1 cellular context compared by ENCODE assay signal in the genomic region with DNA sequence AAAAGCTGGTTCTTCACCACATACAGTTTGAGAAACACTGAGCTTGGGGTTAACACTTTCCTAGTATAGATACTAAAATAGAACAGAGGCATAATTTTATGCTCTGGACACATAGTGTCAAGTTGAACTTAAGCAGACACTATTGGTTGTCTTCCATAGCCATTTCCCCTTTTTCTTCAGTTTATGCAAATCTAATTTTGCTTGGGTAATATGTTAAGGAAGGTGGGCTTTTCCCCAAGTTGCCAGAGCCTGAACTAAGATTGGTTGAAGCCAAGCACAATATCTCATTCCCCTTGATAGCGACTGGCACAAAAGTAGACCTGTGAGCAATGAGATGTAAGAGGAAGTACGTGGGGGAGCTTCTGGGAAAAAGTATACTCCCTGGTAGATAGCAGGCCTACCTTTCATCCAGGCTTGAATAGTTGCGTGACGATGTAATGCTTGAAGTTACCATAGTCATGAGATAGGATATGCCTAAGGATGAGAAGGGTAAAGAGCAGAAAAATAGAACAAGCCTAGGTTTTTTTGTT.
TF ChIP-seq lines count a peak whose summit lies in the region.

No MANE protein-coding gene starts in this region.

TF ChIP-seq in GM12878, 131 proteins besides CTCF, POLR2A, EP300 and RAD21 (continues in another document):
- TF ChIP-seq, protein P1, sequence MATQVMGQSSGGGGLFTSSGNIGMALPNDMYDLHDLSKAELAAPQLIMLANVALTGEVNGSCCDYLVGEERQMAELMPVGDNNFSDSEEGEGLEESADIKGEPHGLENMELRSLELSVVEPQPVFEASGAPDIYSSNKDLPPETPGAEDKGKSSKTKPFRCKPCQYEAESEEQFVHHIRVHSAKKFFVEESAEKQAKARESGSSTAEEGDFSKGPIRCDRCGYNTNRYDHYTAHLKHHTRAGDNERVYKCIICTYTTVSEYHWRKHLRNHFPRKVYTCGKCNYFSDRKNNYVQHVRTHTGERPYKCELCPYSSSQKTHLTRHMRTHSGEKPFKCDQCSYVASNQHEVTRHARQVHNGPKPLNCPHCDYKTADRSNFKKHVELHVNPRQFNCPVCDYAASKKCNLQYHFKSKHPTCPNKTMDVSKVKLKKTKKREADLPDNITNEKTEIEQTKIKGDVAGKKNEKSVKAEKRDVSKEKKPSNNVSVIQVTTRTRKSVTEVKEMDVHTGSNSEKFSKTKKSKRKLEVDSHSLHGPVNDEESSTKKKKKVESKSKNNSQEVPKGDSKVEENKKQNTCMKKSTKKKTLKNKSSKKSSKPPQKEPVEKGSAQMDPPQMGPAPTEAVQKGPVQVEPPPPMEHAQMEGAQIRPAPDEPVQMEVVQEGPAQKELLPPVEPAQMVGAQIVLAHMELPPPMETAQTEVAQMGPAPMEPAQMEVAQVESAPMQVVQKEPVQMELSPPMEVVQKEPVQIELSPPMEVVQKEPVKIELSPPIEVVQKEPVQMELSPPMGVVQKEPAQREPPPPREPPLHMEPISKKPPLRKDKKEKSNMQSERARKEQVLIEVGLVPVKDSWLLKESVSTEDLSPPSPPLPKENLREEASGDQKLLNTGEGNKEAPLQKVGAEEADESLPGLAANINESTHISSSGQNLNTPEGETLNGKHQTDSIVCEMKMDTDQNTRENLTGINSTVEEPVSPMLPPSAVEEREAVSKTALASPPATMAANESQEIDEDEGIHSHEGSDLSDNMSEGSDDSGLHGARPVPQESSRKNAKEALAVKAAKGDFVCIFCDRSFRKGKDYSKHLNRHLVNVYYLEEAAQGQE (IDR thresholded peaks at IDR 0.05; ENCODE audit: low read depth, low read length) = no peak
- no peak for TF ChIP-seq NFXL1 (IDR thresholded peaks at IDR 0.05; ENCODE audit: borderline replicate concordance)
- no peak for TF ChIP-seq RBBP5 (conservative IDR thresholded peaks at IDR 0.05)
- TF ChIP-seq SRF (IDR thresholded peaks at IDR 0.05; ENCODE audit: low read depth in 2 of 2, low read length in 2 of 2) = no peak
- no peak for TF ChIP-seq STAT1 (conservative IDR thresholded peaks at IDR 0.05)
- TF ChIP-seq MYC (IDR thresholded peaks at IDR 0.05; ENCODE audit: insufficient read depth, insufficient read length, insufficient replicate concordance, low read length, severe bottlenecking) = no peak
- TF ChIP-seq BACH1 (IDR thresholded peaks at IDR 0.05; ENCODE audit: borderline replicate concordance) = no peak
- TF ChIP-seq HDAC2 (IDR thresholded peaks at IDR 0.05) = no peak
- no peak for TF ChIP-seq DPF2 (IDR thresholded peaks at IDR 0.05)
- no peak for TF ChIP-seq TCF3 (IDR thresholded peaks at IDR 0.05; ENCODE audit: borderline replicate concordance, insufficient read depth, low read depth, low read length)
- TF ChIP-seq STAT3 (IDR thresholded peaks at IDR 0.05; ENCODE audit: low read depth, low read length) = no peak
- TF ChIP-seq MEF2B (IDR thresholded peaks at IDR 0.05; ENCODE audit: partially characterized antibody, poor library complexity, severe bottlenecking) = peak; percentile 74
- TF ChIP-seq SPI1 (IDR thresholded peaks at IDR 0.05; ENCODE audit: borderline replicate concordance, insufficient read depth, low read depth, low read length) = peak; percentile 76
- TF ChIP-seq BRCA1 (IDR thresholded peaks at IDR 0.05; ENCODE audit: low read depth, low read length) = no peak
- TF ChIP-seq IKZF2 (IDR thresholded peaks at IDR 0.05) = peak in 1 of 2 experiments; percentile 82; a peak in 2 of 4 replicates
- no peak for TF ChIP-seq CREB1 (IDR thresholded peaks at IDR 0.05; ENCODE audit: low read depth)
- TF ChIP-seq ZNF24 (IDR thresholded peaks at IDR 0.05) = no peak
- no peak for TF ChIP-seq POLR2AphosphoS5 (IDR thresholded peaks at IDR 0.05; ENCODE audit: low read length)
- 0 out of 2 replicates have a peak, but pooled peaks have one; percentile 3 for TF ChIP-seq RAD51 (IDR thresholded peaks at IDR 0.05)
- TF ChIP-seq NFIC (IDR thresholded peaks at IDR 0.05; ENCODE audit: low read depth, low read length) = peak; percentile 11; the same call in 1 of the 2 replicates
- TF ChIP-seq SREBF2 (IDR thresholded peaks at IDR 0.05; ENCODE audit: low read length) = no peak
- TF ChIP-seq ZBTB11 (CRISPR knock-in tag; IDR thresholded peaks at IDR 0.05) = no peak
- no peak for TF ChIP-seq MYB (IDR thresholded peaks at IDR 0.05; ENCODE audit: borderline replicate concordance, low read depth, low read length)
- no peak for TF ChIP-seq CHD2 (IDR thresholded peaks at IDR 0.05; ENCODE audit: borderline replicate concordance, low read depth, low read length)
- TF ChIP-seq LARP7 (IDR thresholded peaks at IDR 0.05) = no peak
- no peak for TF ChIP-seq MTA3 (IDR thresholded peaks at IDR 0.05; ENCODE audit: borderline replicate concordance, low read length)
- no peak for TF ChIP-seq ZZZ3 (IDR thresholded peaks at IDR 0.05; ENCODE audit: control insufficient read depth, insufficient read length, low read depth)
- no peak for TF ChIP-seq NRF1 (conservative IDR thresholded peaks at IDR 0.05; ENCODE audit: low read depth, low read length)
- TF ChIP-seq SP1 (IDR thresholded peaks at IDR 0.05; ENCODE audit: low read depth, low read length) = no peak
- no peak for TF ChIP-seq IRF3 (IDR thresholded peaks at IDR 0.05)
- no peak for TF ChIP-seq JUNB (IDR thresholded peaks at IDR 0.05)
- no peak for TF ChIP-seq TAF1 (IDR thresholded peaks at IDR 0.05; ENCODE audit: borderline replicate concordance, low read depth, low read length)
- peak; percentile 41; the same call in 1 of the 2 replicates for TF ChIP-seq RUNX3 (IDR thresholded peaks at IDR 0.05; ENCODE audit: low read length)
- no peak for TF ChIP-seq ASH2L (IDR thresholded peaks at IDR 0.05; ENCODE audit: borderline replicate concordance, low read depth)
- no peak for TF ChIP-seq CHD4 (IDR thresholded peaks at IDR 0.05)
- no peak for TF ChIP-seq SUPT20H (IDR thresholded peaks at IDR 0.05; ENCODE audit: borderline replicate concordance, control insufficient read depth, low read depth, low read length)
- TF ChIP-seq, protein P2, sequence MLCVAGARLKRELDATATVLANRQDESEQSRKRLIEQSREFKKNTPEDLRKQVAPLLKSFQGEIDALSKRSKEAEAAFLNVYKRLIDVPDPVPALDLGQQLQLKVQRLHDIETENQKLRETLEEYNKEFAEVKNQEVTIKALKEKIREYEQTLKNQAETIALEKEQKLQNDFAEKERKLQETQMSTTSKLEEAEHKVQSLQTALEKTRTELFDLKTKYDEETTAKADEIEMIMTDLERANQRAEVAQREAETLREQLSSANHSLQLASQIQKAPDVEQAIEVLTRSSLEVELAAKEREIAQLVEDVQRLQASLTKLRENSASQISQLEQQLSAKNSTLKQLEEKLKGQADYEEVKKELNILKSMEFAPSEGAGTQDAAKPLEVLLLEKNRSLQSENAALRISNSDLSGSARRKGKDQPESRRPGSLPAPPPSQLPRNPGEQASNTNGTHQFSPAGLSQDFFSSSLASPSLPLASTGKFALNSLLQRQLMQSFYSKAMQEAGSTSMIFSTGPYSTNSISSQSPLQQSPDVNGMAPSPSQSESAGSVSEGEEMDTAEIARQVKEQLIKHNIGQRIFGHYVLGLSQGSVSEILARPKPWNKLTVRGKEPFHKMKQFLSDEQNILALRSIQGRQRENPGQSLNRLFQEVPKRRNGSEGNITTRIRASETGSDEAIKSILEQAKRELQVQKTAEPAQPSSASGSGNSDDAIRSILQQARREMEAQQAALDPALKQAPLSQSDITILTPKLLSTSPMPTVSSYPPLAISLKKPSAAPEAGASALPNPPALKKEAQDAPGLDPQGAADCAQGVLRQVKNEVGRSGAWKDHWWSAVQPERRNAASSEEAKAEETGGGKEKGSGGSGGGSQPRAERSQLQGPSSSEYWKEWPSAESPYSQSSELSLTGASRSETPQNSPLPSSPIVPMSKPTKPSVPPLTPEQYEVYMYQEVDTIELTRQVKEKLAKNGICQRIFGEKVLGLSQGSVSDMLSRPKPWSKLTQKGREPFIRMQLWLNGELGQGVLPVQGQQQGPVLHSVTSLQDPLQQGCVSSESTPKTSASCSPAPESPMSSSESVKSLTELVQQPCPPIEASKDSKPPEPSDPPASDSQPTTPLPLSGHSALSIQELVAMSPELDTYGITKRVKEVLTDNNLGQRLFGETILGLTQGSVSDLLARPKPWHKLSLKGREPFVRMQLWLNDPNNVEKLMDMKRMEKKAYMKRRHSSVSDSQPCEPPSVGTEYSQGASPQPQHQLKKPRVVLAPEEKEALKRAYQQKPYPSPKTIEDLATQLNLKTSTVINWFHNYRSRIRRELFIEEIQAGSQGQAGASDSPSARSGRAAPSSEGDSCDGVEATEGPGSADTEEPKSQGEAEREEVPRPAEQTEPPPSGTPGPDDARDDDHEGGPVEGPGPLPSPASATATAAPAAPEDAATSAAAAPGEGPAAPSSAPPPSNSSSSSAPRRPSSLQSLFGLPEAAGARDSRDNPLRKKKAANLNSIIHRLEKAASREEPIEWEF (IDR thresholded peaks at IDR 0.05; ENCODE audit: insufficient replicate concordance, low read depth, low read length) = no peak
- TF ChIP-seq IKZF1 (conservative IDR thresholded peaks at IDR 0.05) = peak; percentile 75
- TF ChIP-seq, protein P3, sequence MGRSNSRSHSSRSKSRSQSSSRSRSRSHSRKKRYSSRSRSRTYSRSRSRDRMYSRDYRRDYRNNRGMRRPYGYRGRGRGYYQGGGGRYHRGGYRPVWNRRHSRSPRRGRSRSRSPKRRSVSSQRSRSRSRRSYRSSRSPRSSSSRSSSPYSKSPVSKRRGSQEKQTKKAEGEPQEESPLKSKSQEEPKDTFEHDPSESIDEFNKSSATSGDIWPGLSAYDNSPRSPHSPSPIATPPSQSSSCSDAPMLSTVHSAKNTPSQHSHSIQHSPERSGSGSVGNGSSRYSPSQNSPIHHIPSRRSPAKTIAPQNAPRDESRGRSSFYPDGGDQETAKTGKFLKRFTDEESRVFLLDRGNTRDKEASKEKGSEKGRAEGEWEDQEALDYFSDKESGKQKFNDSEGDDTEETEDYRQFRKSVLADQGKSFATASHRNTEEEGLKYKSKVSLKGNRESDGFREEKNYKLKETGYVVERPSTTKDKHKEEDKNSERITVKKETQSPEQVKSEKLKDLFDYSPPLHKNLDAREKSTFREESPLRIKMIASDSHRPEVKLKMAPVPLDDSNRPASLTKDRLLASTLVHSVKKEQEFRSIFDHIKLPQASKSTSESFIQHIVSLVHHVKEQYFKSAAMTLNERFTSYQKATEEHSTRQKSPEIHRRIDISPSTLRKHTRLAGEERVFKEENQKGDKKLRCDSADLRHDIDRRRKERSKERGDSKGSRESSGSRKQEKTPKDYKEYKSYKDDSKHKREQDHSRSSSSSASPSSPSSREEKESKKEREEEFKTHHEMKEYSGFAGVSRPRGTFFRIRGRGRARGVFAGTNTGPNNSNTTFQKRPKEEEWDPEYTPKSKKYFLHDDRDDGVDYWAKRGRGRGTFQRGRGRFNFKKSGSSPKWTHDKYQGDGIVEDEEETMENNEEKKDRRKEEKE (IDR thresholded peaks at IDR 0.05) = no peak
- no peak for TF ChIP-seq POLR2AphosphoS2 (IDR thresholded peaks at IDR 0.05; ENCODE audit: low read depth, low read length)
- peak; percentile 21; the same call in 1 of the 2 replicates for TF ChIP-seq ATF7 (IDR thresholded peaks at IDR 0.05; ENCODE audit: low read depth)
- TF ChIP-seq MEF2A (IDR thresholded peaks at IDR 0.05; ENCODE audit: insufficient read depth, low read depth, low read length) = peak; percentile 66; the same call in 1 of the 2 replicates
- no peak for TF ChIP-seq HDAC6 (IDR thresholded peaks at IDR 0.05; ENCODE audit: unreplicated experiment)
- TF ChIP-seq IRF5 (IDR thresholded peaks at IDR 0.05; ENCODE audit: borderline replicate concordance) = no peak
